8 cellular contexts compared by ENCODE assay signal in genomic region chr3:66378256-66378655, GRCh38.
DNase-seq lines count a peak whose midpoint lies in the region; TF ChIP-seq lines count a peak whose summit lies in the region.

No MANE protein-coding gene starts in this region.

- no peak for TF ChIP-seq POLR2A in NB4 (IDR thresholded peaks at IDR 0.05; ENCODE audit: extremely low read depth, insufficient read length)

- DNase-seq in D341Med (ENCODE audit: low spot score): peak; percentile 68
- DNase-seq in NB4 (ENCODE audit: low read depth): peak; percentile 7
- peak; percentile 23 for DNase-seq in activated T-helper 9 cell treated with anti-CD3 and anti-CD28 coated beads, Interleukin-2, amount 50 U/mL, for 16 hours (ENCODE audit: low read depth)
- DNase-seq in islet precursor cell: peak; percentile 54
- no peak for DNase-seq in AML-193 (lab: John Stamatoyannopoulos, UW)
- no peak for DNase-seq in midbrain (lab: John Stamatoyannopoulos, UW)
- DNase-seq in SIG-M5 (lab: John Stamatoyannopoulos, UW): no peak
- DNase-seq in DMS79 (lab: John Stamatoyannopoulos, UW): no peak

- TF ChIP-seq CTCF in NB4 (IDR thresholded peaks at IDR 0.05; ENCODE audit: low read depth, low read length): peak; percentile 47

- H3K4me3 ChIP-seq in NB4 (ENCODE audit: low read depth, low read length): no peak overlapping the region

Comparison
In these comparisons a context has a peak if more than half of its experiments do, and no peak if none do; other contexts are left out.
1. DNase-seq: peak in D341Med (single experiment), NB4 (single experiment), activated T-helper 9 cell treated with anti-CD3 and anti-CD28 coated beads, Interleukin-2, amount 50 U/mL, for 16 hours (single experiment) and islet precursor cell (single experiment); none in AML-193 (0 of 2), midbrain (single experiment), SIG-M5 (single experiment) and DMS79 (single experiment).